Comparison of ENCODE assay signal across 1 cellular context in genomic region chr12:42617622-42618021, GRCh38.
TF ChIP-seq lines count a peak whose summit lies in the region.

No MANE protein-coding gene starts in this region.

TF ChIP-seq in endothelial cell of umbilical vein, 7 proteins besides CTCF, POLR2A, EP300 and RAD21 (continued from another document):
- TF ChIP-seq EZH2 (IDR thresholded peaks at IDR 0.05; ENCODE audit: borderline replicate concordance, low read depth, low read length, severe bottlenecking) (no peak), JUN (IDR thresholded peaks at IDR 0.05; ENCODE audit: borderline replicate concordance, insufficient read depth, insufficient read length, low read depth) (no peak), FOS (IDR thresholded peaks at IDR 0.05; ENCODE audit: borderline replicate concordance, insufficient read depth, low read length) (no peak), MYC (IDR thresholded peaks at IDR 0.05; ENCODE audit: low read depth, low read length) (no peak), GATA2 (IDR thresholded peaks at IDR 0.05; ENCODE audit: insufficient read depth, insufficient read length, low read depth, low read length) (no peak)
